Comparison of ENCODE assay signal across 8 cellular contexts in genomic region chr1:78045600-78045849, GRCh38. TPM values are rescaled to one million over a fixed set of nuclear protein-coding genes. Genes with fewer than 3 reads are reported as not detected.
A peak's percentile ranks its signal among the peaks of the same experiment; 100 is the strongest.
DNase-seq lines count a peak whose midpoint lies in the region; ATAC-seq and TF ChIP-seq lines count a peak whose summit lies in the region.

No MANE protein-coding gene starts in this region.

- H3K27ac ChIP-seq in heart right ventricle, result peak overlapping the region in 9 of 10 donors; percentile 64 to 88 (median 81)
- no peak overlapping the region for H3K27ac ChIP-seq in ectodermal cell (ENCODE audit: insufficient read depth, low read depth, low read length, poor library complexity, severe bottlenecking)
- H3K27ac ChIP-seq in muscle layer of duodenum (ENCODE audit: low read length), result peak overlapping the region; percentile 47
- H3K27ac ChIP-seq in upper lobe of right lung, result peak overlapping the region; percentile 79

- intact Hi-C loops in heart right ventricle (cut with DNase I), result loop anchor here in 6 of 10 donors (2.0 to 10.0 kb wide), 7 partner anchors 38 to 71 kb away; partner anchors contain the start of genes DNAJB4 (in 2 of the 6) and FUBP1 (in 1 of the 6)
- intact Hi-C loops in cardiac septum (cut with DNase I), result loop anchor here (5.0 kb wide), 1 partner anchor 38 kb away; no protein-coding TSS in a partner anchor
- intact Hi-C loops in upper lobe of right lung (cut with DNase I), result no loop called here

- H3K9me3 ChIP-seq in heart right ventricle, result no peaks in the 10 kb centered on the region
- H3K9me3 ChIP-seq in ectodermal cell (ENCODE audit: control insufficient read depth, low read length), result no peaks in the 10 kb centered on the region
- H3K9me3 ChIP-seq in muscle layer of duodenum (ENCODE audit: control insufficient read depth in 1 of 2, low read length in 2 of 2), result no peaks in the 10 kb centered on the region
- no peaks in the 10 kb centered on the region for H3K9me3 ChIP-seq in upper lobe of right lung

- peaks cover 0 to 55% (median 32%) of the 10 kb centered on the region in 9 donors for H3K4me1 ChIP-seq in heart right ventricle
- H3K4me1 ChIP-seq in ectodermal cell (ENCODE audit: control insufficient read depth, insufficient read depth, low read length), result no peaks in the 10 kb centered on the region
- H3K4me1 ChIP-seq in muscle layer of duodenum (ENCODE audit: control insufficient read depth in 1 of 2, insufficient read depth in 2 of 2, low read length in 2 of 2), result peaks cover 0 to 10% of the 10 kb centered on the region in 2 donors
- no peaks in the 10 kb centered on the region for H3K4me1 ChIP-seq in upper lobe of right lung

- CTCF ChIA-PET in HEK293T (lab: Yijun Ruan, JAX), result no interaction called here

- TF ChIP-seq CTCF in heart right ventricle (IDR thresholded peaks at IDR 0.05) (no peak), upper lobe of right lung (IDR thresholded peaks at IDR 0.05) (no peak)

- DNase-seq in heart right ventricle (no peak), cardiac septum (ENCODE audit: low spot score) (no peak), upper lobe of right lung (no peak), inferior parietal cortex (ENCODE audit: extremely low spot score) (no peak), HEK293T (ENCODE audit: extremely low spot score) (no peak)

- 28 to 46% methylated on average over 14 of the region's 14 CpGs for WGBS in heart right ventricle, 2 donors
- 55% methylated on average over 14 of the region's 14 CpGs for WGBS in ectodermal cell, 2 experiments

- H3K4me3 ChIP-seq in heart right ventricle, result peak overlapping the region; percentile 64 to 93 (median 77)
- peak overlapping the region; percentile 40 for H3K4me3 ChIP-seq in ectodermal cell (ENCODE audit: insufficient read depth, low read depth, low read length)
- H3K4me3 ChIP-seq in muscle layer of duodenum (ENCODE audit: low read depth in 1 of 2, low read length in 2 of 2), result peak overlapping the region; percentile 61 to 85
- H3K4me3 ChIP-seq in upper lobe of right lung, result peak overlapping the region; percentile 61

- POLR2A ChIA-PET in HEK293T (lab: Yijun Ruan, JAX), result interaction anchor here (2.0 kb wide), 1 partner anchor 41 kb away, joined by 5 read pairs; the partner anchor contains the start of gene DNAJB4

- H3K27me3 ChIP-seq in heart right ventricle (peaks cover 0 to 38% (median 0%) of the 10 kb centered on the region in 7 donors), ectodermal cell (ENCODE audit: control insufficient read depth, insufficient read depth, low read length, poor library complexity, severe bottlenecking) (peaks cover 59% of the 10 kb centered on the region), muscle layer of duodenum (ENCODE audit: low read depth, low read length) (peaks cover 3% of the 10 kb centered on the region), upper lobe of right lung (peaks cover 13% of the 10 kb centered on the region)

- H3K36me3 ChIP-seq in heart right ventricle (no peaks in the 10 kb centered on the region), ectodermal cell (ENCODE audit: control insufficient read depth, insufficient read depth, low read length) (no peaks in the 10 kb centered on the region), muscle layer of duodenum (ENCODE audit: control insufficient read depth in 1 of 2, insufficient read depth in 2 of 2, low read length in 2 of 2) (no peaks in the 10 kb centered on the region), upper lobe of right lung (no peaks in the 10 kb centered on the region)

- ATAC-seq in heart right ventricle (no peak), upper lobe of right lung (no peak), HG03457 (IDR thresholded peaks at IDR 0.05; ENCODE audit: unreplicated experiment) (no peak)

TF ChIP-seq in HEK293T, 16 proteins besides CTCF, POLR2A, EP300 and RAD21:
- TF ChIP-seq NFRKB (IDR thresholded peaks at IDR 0.05) (no peak), ZNF384 (IDR thresholded peaks at IDR 0.05) (no peak), TARDBP (IDR thresholded peaks at IDR 0.05) (no peak)

RNA-seq across cellular contexts. Expression of gene GIPC2, which starts 0.2 kb away (rescaled TPM):
- total RNA-seq in heart right ventricle (1 to 10 TPM; 1.3 to 7.4 (median 3.7) TPM), cardiac septum (4.0 TPM), upper lobe of right lung (4.1 TPM)
- 1 to 10 TPM; 1.8 to 2.9 TPM for polyA plus RNA-seq in heart right ventricle
- polyA plus RNA-seq in ectodermal cell (2013, experiment 1 of 4), result not detected
- polyA plus RNA-seq in ectodermal cell (2013, experiment 2 of 4), result not detected
- polyA plus RNA-seq in ectodermal cell (2013, experiment 3 of 4), result not detected
- not detected for polyA plus RNA-seq in ectodermal cell (2013, experiment 4 of 4)

RNA-seq across cellular contexts. Expression of gene DNAJB4, which starts 40.8 kb away (rescaled TPM):
- total RNA-seq in heart right ventricle, result 100 to 1,000 TPM in 6 of 10 donors, 10 to 100 TPM in 4; 72.4 to 178 (median 141) TPM
- 10 to 100 TPM; 38.5 to 58.8 TPM for polyA plus RNA-seq in heart right ventricle
- 140 TPM for total RNA-seq in cardiac septum
- 33.8 TPM for polyA plus RNA-seq in ectodermal cell (2013, experiment 1 of 4)
- 28.7 TPM for polyA plus RNA-seq in ectodermal cell (2013, experiment 2 of 4)
- polyA plus RNA-seq in ectodermal cell (2013, experiment 3 of 4), result 24.7 TPM
- polyA plus RNA-seq in ectodermal cell (2013, experiment 4 of 4), result 28.1 TPM
- 35.8 TPM for total RNA-seq in upper lobe of right lung
